ENCODE assay signal across 27 cellular contexts in the genomic region with DNA sequence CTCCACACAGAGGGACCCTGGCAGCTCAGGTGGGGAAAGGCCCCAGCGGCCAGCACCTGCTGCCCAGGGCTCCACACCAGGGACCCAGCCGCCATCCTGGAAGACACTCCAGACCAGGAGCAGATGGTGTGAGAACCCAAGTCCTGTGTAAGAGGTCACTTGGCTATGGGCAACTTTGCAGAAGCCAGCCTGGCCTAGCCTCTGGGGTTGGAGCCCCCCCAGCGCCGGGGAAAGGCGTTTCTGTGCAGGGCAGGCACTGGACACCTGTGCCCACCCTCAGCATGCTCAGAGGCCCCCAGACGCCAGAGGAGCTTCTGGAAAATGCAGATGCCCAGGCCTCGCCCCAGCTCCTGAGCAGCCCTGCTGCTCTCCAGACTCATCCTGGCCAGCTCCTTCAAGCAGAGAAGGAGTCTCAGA. TPM values are rescaled to one million over a fixed set of nuclear protein-coding genes. Genes with fewer than 3 reads are reported as not detected.
"Had no signal": no experiment of that assay in that cellular context is flagged by ENCODE, and none has a peak within 500 bp of the region (broad histone marks: within the 10 kb centered on the region; RNA-seq: fewer than 3 reads in every experiment).

No MANE protein-coding gene starts in this region.

- H3K36me3 ChIP-seq: breast epithelium had no signal

- DNase-seq: activated CD4-positive, alpha-beta T cell treated with anti-CD3 and anti-CD28 coated beads for 48 hours; activated CD4-positive, alpha-beta T cell treated with anti-CD3 and anti-CD28 coated beads, Interleukin-2, amount 50 U/mL, for 4 hours; activated CD4-positive, CD25-positive, alpha-beta regulatory T cell treated with anti-CD3 and anti-CD28 coated beads, Interleukin-2, amount 50 U/mL, for 72 hours; activated CD8-positive, alpha-beta memory T cell treated with anti-CD3 and anti-CD28 coated beads, Interleukin-2, amount 50 U/mL, for 48 hours; activated CD8-positive, alpha-beta T cell treated with anti-CD3 and anti-CD28 coated beads, Interleukin-2, amount 10 ng/mL, durations not matched to agents 7 days and 5 days; activated gamma-delta T cell; activated naive CD4-positive, alpha-beta T cell treated with anti-CD3 and anti-CD28 coated beads, Interleukin-2, amount 10 ng/mL, durations not matched to agents 7 days and 5 days; activated naive CD8-positive, alpha-beta T cell treated with anti-CD3 and anti-CD28 coated beads for 36 hours; activated T-cell treated with anti-CD3 and anti-CD28 coated beads, Interleukin-2, amount 50 U/mL, for 1 hour; aorta; NCI-H1092; NCI-H1417; NCI-H1930; NCI-H2107; NCI-H2171 treated with DMSO at 0.1 percent for 48 hours; NCI-H226; NCI-H510A; NCI-H526 treated with DMSO at 0.1 percent for 48 hours; NCI-H82; SHP77 treated with DMSO at 0.1 percent for 48 hours; T-helper 17 cell; T-helper 9 cell had no signal

- H3K4me3 Mint-ChIP-seq: activated CD8-positive, alpha-beta T cell treated with anti-CD3 and anti-CD28 coated beads, Interleukin-2, amount 10 ng/mL, durations not matched to agents 7 days and 5 days; activated naive CD4-positive, alpha-beta T cell treated with anti-CD3 and anti-CD28 coated beads, Interleukin-2, amount 10 ng/mL, durations not matched to agents 7 days and 5 days; activated naive CD8-positive, alpha-beta T cell treated with anti-CD3 and anti-CD28 coated beads for 36 hours; T-helper 17 cell; WTC11 had no signal

- H3K27ac ChIP-seq: breast epithelium, KMS-11 had no signal

- H3K36me3 Mint-ChIP-seq: activated naive CD4-positive, alpha-beta T cell treated with anti-CD3 and anti-CD28 coated beads, Interleukin-2, amount 10 ng/mL, durations not matched to agents 7 days and 5 days; activated naive CD8-positive, alpha-beta T cell treated with anti-CD3 and anti-CD28 coated beads for 36 hours; WTC11 had no signal

- H3K9me3 ChIP-seq: breast epithelium had no signal

- ATAC-seq: activated CD8-positive, alpha-beta T cell treated with anti-CD3 and anti-CD28 coated beads, Interleukin-2, amount 10 ng/mL, durations not matched to agents 7 days and 5 days; T-helper 17 cell; WTC11 had no signal

- H3K4me3 ChIP-seq: breast epithelium had no signal

- H3K9me3 Mint-ChIP-seq: activated naive CD4-positive, alpha-beta T cell treated with anti-CD3 and anti-CD28 coated beads, Interleukin-2, amount 10 ng/mL, durations not matched to agents 7 days and 5 days; activated naive CD8-positive, alpha-beta T cell treated with anti-CD3 and anti-CD28 coated beads for 36 hours; WTC11 had no signal

- H3K27ac Mint-ChIP-seq: activated CD8-positive, alpha-beta T cell treated with anti-CD3 and anti-CD28 coated beads, Interleukin-2, amount 10 ng/mL, durations not matched to agents 7 days and 5 days; activated naive CD4-positive, alpha-beta T cell treated with anti-CD3 and anti-CD28 coated beads, Interleukin-2, amount 10 ng/mL, durations not matched to agents 7 days and 5 days; activated naive CD8-positive, alpha-beta T cell treated with anti-CD3 and anti-CD28 coated beads for 36 hours; T-helper 17 cell; WTC11 had no signal

- H3K4me1 ChIP-seq: breast epithelium had no signal

- H3K4me1 Mint-ChIP-seq: activated naive CD4-positive, alpha-beta T cell treated with anti-CD3 and anti-CD28 coated beads, Interleukin-2, amount 10 ng/mL, durations not matched to agents 7 days and 5 days; activated naive CD8-positive, alpha-beta T cell treated with anti-CD3 and anti-CD28 coated beads for 36 hours; T-helper 17 cell had no signal

- FAIRE-seq: RCC 7860 had no signal

- H3K27me3 Mint-ChIP-seq: activated naive CD4-positive, alpha-beta T cell treated with anti-CD3 and anti-CD28 coated beads, Interleukin-2, amount 10 ng/mL, durations not matched to agents 7 days and 5 days had no signal

- H3K4me2 ChIP-seq: KMS-11 had no signal

RNA-seq across cellular contexts. Expression of gene RASGEF1C, which starts 34.0 kb away (rescaled TPM):
- total RNA-seq: activated CD8-positive, alpha-beta T cell treated with anti-CD3 and anti-CD28 coated beads, Interleukin-2, amount 10 ng/mL, durations not matched to agents 7 days and 5 days; activated naive CD8-positive, alpha-beta T cell treated with anti-CD3 and anti-CD28 coated beads for 36 hours; MCF 10A; T-helper 17 cell had no signal
- polyA plus RNA-seq: aorta had no signal
